In genomic region chrX:54920610-54921426, GRCh38 we compare ENCODE assay signal across 8 cellular contexts. TPM values are rescaled to one million over a fixed set of nuclear protein-coding genes. Genes with fewer than 3 reads are reported as not detected.
DNase-seq lines count a peak whose midpoint lies in the region; ATAC-seq and TF ChIP-seq lines count a peak whose summit lies in the region.

TRO (plus strand) TSS chrX:54920824; CDS start chrX:54922247, 1,423 bp downstream.

- no peak within 1 kb of the TSS for H4K8ac ChIP-seq in neuronal stem cell (ENCODE audit: low read depth, low read length)

- H3K27me3 ChIP-seq in neuronal stem cell (ENCODE audit: control insufficient read depth in 3 of 3, insufficient read depth in 3 of 3, low read depth in 1 of 3, low read length in 3 of 3) = no peaks in the 10 kb centered on the region

- H3K36me3 Mint-ChIP-seq in T-helper 17 cell (ENCODE audit: low read depth) = no peaks in the 10 kb centered on the region

- peaks cover 0 to 3% of the 10 kb centered on the region in 2 donors for H3K4me1 ChIP-seq in neuronal stem cell (ENCODE audit: control insufficient read depth in 2 of 2, insufficient read depth in 1 of 2, low read depth in 1 of 2, low read length in 2 of 2)

- no peaks in the 10 kb centered on the region for H3K9me3 ChIP-seq in T-helper 17 cell (ENCODE audit: control insufficient read depth, low read length, poor library complexity, severe bottlenecking)
- H3K9me3 ChIP-seq in neuronal stem cell (replicated peaks in 1 of 2; ENCODE audit: control insufficient read depth in 2 of 2, insufficient read depth in 1 of 2, low read depth in 1 of 2, low read length in 2 of 2) = no peaks in the 10 kb centered on the region

- H2AK5ac ChIP-seq in neuronal stem cell (ENCODE audit: low read depth, low read length) = no peak within 1 kb of the TSS

- no peak within 1 kb of the TSS for H4K91ac ChIP-seq in neuronal stem cell (ENCODE audit: low read depth, low read length, poor library complexity)

- WGBS in neuronal stem cell (ENCODE audit: extremely low coverage in 2 of 2, insufficient read length in 2 of 2, insufficient replicate concordance in 1 of 2), 2 donors = no CpG with 5 or more reads among the region's 29 CpGs

- peak within 1 kb of the TSS; percentile 71 for H3K4me3 ChIP-seq in fibroblast of pulmonary artery (replicated peaks; ENCODE audit: low read depth, low read length)
- H3K4me3 ChIP-seq in neuronal stem cell (ENCODE audit: low read length in 2 of 2) = peak within 1 kb of the TSS; percentile 82 to 99

- no peak within 1 kb of the TSS for H2BK120ac ChIP-seq in neuronal stem cell (ENCODE audit: low read depth, low read length)

- H3K14ac ChIP-seq in neuronal stem cell (ENCODE audit: low read length) = no peak within 1 kb of the TSS

- peaks cover 24 to 38% of the 10 kb centered on the region in 2 donors for H3K36me3 ChIP-seq in neuronal stem cell (replicated peaks in 1 of 2; ENCODE audit: control insufficient read depth in 2 of 2, insufficient read depth in 2 of 2, low read length in 2 of 2)

- peak; percentile 19 for ATAC-seq in HG02938 (IDR thresholded peaks at IDR 0.05; ENCODE audit: unreplicated experiment)
- no peak for ATAC-seq in T-helper 17 cell
- ATAC-seq in HG03571 (IDR thresholded peaks at IDR 0.05; ENCODE audit: unreplicated experiment) = no peak
- no peak for ATAC-seq in HG02678 (IDR thresholded peaks at IDR 0.05; ENCODE audit: unreplicated experiment)

- H3K23ac ChIP-seq in neuronal stem cell (ENCODE audit: low read depth, low read length, poor library complexity) = no peak within 1 kb of the TSS

- H2BK5ac ChIP-seq in neuronal stem cell (ENCODE audit: low read length) = no peak within 1 kb of the TSS

- H3K9ac ChIP-seq in neuronal stem cell (ENCODE audit: low read depth, low read length, poor library complexity) = peak within 1 kb of the TSS; percentile 86

- DNase-seq in DMS79 treated with DMSO at 0.1 percent for 48 hours (lab: John Stamatoyannopoulos, UW) = peak; percentile 26
- DNase-seq in T-helper 17 cell = no peak
- DNase-seq in fibroblast of pulmonary artery (ENCODE audit: low read depth) = no peak
- DNase-seq in neuronal stem cell (ENCODE audit: low spot score) = peak; percentile 20
- no peak for DNase-seq in stimulated activated naive CD4-positive, alpha-beta T cell (lab: John Stamatoyannopoulos, UW)

- H3K79me1 ChIP-seq in neuronal stem cell (ENCODE audit: low read depth, low read length) = peaks cover 2% of the 10 kb centered on the region

- H3K4me3 Mint-ChIP-seq in T-helper 17 cell = peak within 1 kb of the TSS; percentile 94

- peaks cover 16% of the 10 kb centered on the region for H3K4me1 Mint-ChIP-seq in T-helper 17 cell

- H3K4me2 ChIP-seq in neuronal stem cell (ENCODE audit: insufficient read depth, low read length, poor library complexity, severe bottlenecking) = peak within 1 kb of the TSS; percentile 45

- peak within 1 kb of the TSS; percentile 84 for H3K27ac ChIP-seq in neuronal stem cell (replicated peaks; ENCODE audit: low read length)

- peak within 1 kb of the TSS; percentile 64 for H3K27ac Mint-ChIP-seq in T-helper 17 cell

- H2BK12ac ChIP-seq in neuronal stem cell (ENCODE audit: low read length) = no peak within 1 kb of the TSS

- peak within 1 kb of the TSS; percentile 70 for H2AFZ ChIP-seq in neuronal stem cell (ENCODE audit: low read length)

- H3K4ac ChIP-seq in neuronal stem cell (ENCODE audit: low read length) = no peak within 1 kb of the TSS

- no peak within 1 kb of the TSS for H2BK15ac ChIP-seq in neuronal stem cell (ENCODE audit: low read length)

- TF ChIP-seq CTCF in fibroblast of pulmonary artery (IDR thresholded peaks at IDR 0.05; ENCODE audit: low read length, missing control alignments) = peak; percentile 7

- peak within 1 kb of the TSS; percentile 76 for H3K18ac ChIP-seq in neuronal stem cell (ENCODE audit: low read length)

- no peaks in the 10 kb centered on the region for H3K27me3 Mint-ChIP-seq in T-helper 17 cell

RNA-seq across cellular contexts. Expression of gene TRO, which starts in this region (rescaled TPM):
- total RNA-seq in T-helper 17 cell = 1 to 10 TPM in 1 of 2 donors, under 1 TPM in 1; 0.39 to 1.4 TPM
- polyA plus RNA-seq in neuronal stem cell (2013, experiment 1 of 2) = 63.3 TPM
- polyA plus RNA-seq in neuronal stem cell (2013, experiment 2 of 2) = 61.0 TPM

Comparison
In these comparisons a context has a peak if more than half of its experiments do, and no peak if none do; other contexts are left out.
1. DNase-seq: peak in DMS79 treated with DMSO at 0.1 percent for 48 hours (single experiment) and neuronal stem cell (single experiment); none in T-helper 17 cell (0 of 3), fibroblast of pulmonary artery (single experiment) and stimulated activated naive CD4-positive, alpha-beta T cell (0 of 6).